19 cellular contexts compared by ENCODE assay signal in genomic region chr3:89238836-89239235, GRCh38.
DNase-seq lines count a peak whose midpoint lies in the region; ATAC-seq and TF ChIP-seq lines count a peak whose summit lies in the region.
"Had no signal": no experiment of that assay in that cellular context is flagged by ENCODE, and none has a peak within 500 bp of the region (broad histone marks: within the 10 kb centered on the region; RNA-seq: fewer than 3 reads in every experiment).

No MANE protein-coding gene starts in this region.

- H3K79me2 ChIP-seq in hepatocyte: no peaks in the 10 kb centered on the region

- H4K20me1 ChIP-seq in hepatocyte (ENCODE audit: insufficient read depth, poor library complexity, severe bottlenecking): no peaks in the 10 kb centered on the region

- H3K27ac ChIP-seq in hepatocyte: peak overlapping the region; percentile 3
- H3K27ac ChIP-seq: 22Rv1 had no signal

- H3K27me3 ChIP-seq in hepatocyte: no peaks in the 10 kb centered on the region
- H3K27me3 ChIP-seq: MG63 had no signal

- no peaks in the 10 kb centered on the region for H3K4me1 ChIP-seq in hepatocyte (ENCODE audit: insufficient read depth)

- no peaks in the 10 kb centered on the region for H3K36me3 ChIP-seq in hepatocyte (replicated peaks; ENCODE audit: insufficient read depth, low read depth)
- H3K36me3 ChIP-seq: MG63 had no signal

- no peak overlapping the region for H2AFZ ChIP-seq in hepatocyte

- H3K4me3 ChIP-seq in hepatocyte: no peak overlapping the region
- H3K4me3 ChIP-seq: MG63 had no signal

- no peak for TF ChIP-seq CTCF in hepatocyte (IDR thresholded peaks at IDR 0.05; ENCODE audit: poor library complexity)

- ATAC-seq in GM21360 (IDR thresholded peaks at IDR 0.05; ENCODE audit: unreplicated experiment): no peak
- ATAC-seq: PC-3 had no signal

- 65% methylated on average over 2 of the region's 2 CpGs for WGBS in hepatocyte (ENCODE audit: low lambda C conversion rate, missing lambda C conversion rate)

- DNase-seq in DMS 273 (lab: John Stamatoyannopoulos, UW; ENCODE audit: unreplicated experiment) (peak; percentile 6), DMS 273 treated with DMSO at 0.1 percent for 48 hours (lab: John Stamatoyannopoulos, UW) (no peak), amniotic epithelial cell (ENCODE audit: low read depth) (peak; percentile 8), hepatocyte (ENCODE audit: low spot score) (no peak), T1000 (lab: John Stamatoyannopoulos, UW) (no peak), 8988T (no peak), NCI-H524 treated with DMSO at 0.1 percent for 48 hours (lab: John Stamatoyannopoulos, UW) (no peak)
- DNase-seq: CD4-positive, CD25-positive, alpha-beta regulatory T cell; H7; KG1; MG63; NCI-H1105 treated with DMSO at 0.1 percent for 48 hours; NCI-H146; NCI-H1930; NCI-H2107; NCI-H774; PC-3 had no signal

- no peaks in the 10 kb centered on the region for H3K9me2 ChIP-seq in hepatocyte (replicated peaks; ENCODE audit: insufficient read depth)

- H3K9me3 ChIP-seq in hepatocyte (ENCODE audit: low read depth): no peaks in the 10 kb centered on the region
- H3K9me3 ChIP-seq: MG63 had no signal

- H3K4me2 ChIP-seq in hepatocyte: peak overlapping the region; percentile 13

Comparison
In these comparisons a context has a peak if more than half of its experiments do, and no peak if none do; other contexts are left out.
1. DNase-seq: peak in DMS 273 (single experiment) and amniotic epithelial cell (single experiment); none in DMS 273 treated with DMSO at 0.1 percent for 48 hours (single experiment), hepatocyte (single experiment), T1000 (single experiment), 8988T (single experiment) and NCI-H524 treated with DMSO at 0.1 percent for 48 hours (single experiment).